Comparison of ENCODE assay signal across 15 cellular contexts in genomic region chr11:2664331-2664730, GRCh38.
"Had no signal": no experiment of that assay in that cellular context is flagged by ENCODE, and none has a peak within 500 bp of the region (broad histone marks: within the 10 kb centered on the region; RNA-seq: fewer than 3 reads in every experiment).

No MANE protein-coding gene starts in this region.

- H3K4me1 Mint-ChIP-seq: central memory CD8-positive, alpha-beta T cell had no signal

- H3K27me3 Mint-ChIP-seq: activated CD8-positive, alpha-beta T cell treated with anti-CD3 and anti-CD28 coated beads for 36 hours; central memory CD8-positive, alpha-beta T cell; dendritic cell treated with granulocyte-macrophage colony-stimulating factor and Interleukin-4, amounts not matched to agents 40 ng/mL and 50 ng/mL, for 4 days had no signal

- H3K4me3 Mint-ChIP-seq: activated CD8-positive, alpha-beta T cell treated with anti-CD3 and anti-CD28 coated beads for 36 hours; activated naive CD4-positive, alpha-beta T cell treated with anti-CD3 and anti-CD28 coated beads for 36 hours; activated T-cell treated with anti-CD3 and anti-CD28 coated beads, Interleukin-2, amount 50 U/mL, for 4 hours; central memory CD8-positive, alpha-beta T cell; dendritic cell treated with granulocyte-macrophage colony-stimulating factor and Interleukin-4, amounts not matched to agents 40 ng/mL and 50 ng/mL, for 4 days; effector memory CD8-positive, alpha-beta T cell had no signal

- H3K27ac ChIP-seq: ascending aorta, foreskin keratinocyte, SK-N-MC, tibial nerve had no signal

- H3K36me3 ChIP-seq: ascending aorta had no signal

- H3K9me3 Mint-ChIP-seq: activated naive CD4-positive, alpha-beta T cell treated with anti-CD3 and anti-CD28 coated beads for 36 hours; central memory CD8-positive, alpha-beta T cell had no signal

- H3K4me1 ChIP-seq: ascending aorta, foreskin keratinocyte, tibial nerve had no signal

- H3K4me3 ChIP-seq: ascending aorta, hepatocyte, SK-N-MC, tibial nerve had no signal

- DNase-seq: activated CD8-positive, alpha-beta T cell treated with anti-CD3 and anti-CD28 coated beads for 36 hours; activated naive CD4-positive, alpha-beta T cell treated with anti-CD3 and anti-CD28 coated beads for 36 hours; activated T-cell treated with anti-CD3 and anti-CD28 coated beads, Interleukin-2, amount 50 U/mL, for 4 hours; effector memory CD8-positive, alpha-beta T cell; foreskin keratinocyte; midbrain; stimulated activated CD8-positive, alpha-beta memory T cell treated with anti-CD3 and anti-CD28 coated beads, Interleukin-4, amount 100 ng/mL, for 48 hours; stimulated activated naive CD4-positive, alpha-beta T cell; substantia nigra had no signal

- H3K27me3 ChIP-seq: ascending aorta, foreskin keratinocyte, hepatocyte, tibial nerve had no signal

- H3K27ac Mint-ChIP-seq: activated CD8-positive, alpha-beta T cell treated with anti-CD3 and anti-CD28 coated beads for 36 hours; activated naive CD4-positive, alpha-beta T cell treated with anti-CD3 and anti-CD28 coated beads for 36 hours; dendritic cell treated with granulocyte-macrophage colony-stimulating factor and Interleukin-4, amounts not matched to agents 40 ng/mL and 50 ng/mL, for 4 days; effector memory CD8-positive, alpha-beta T cell had no signal

- ATAC-seq: activated CD8-positive, alpha-beta T cell treated with anti-CD3 and anti-CD28 coated beads for 36 hours; activated T-cell treated with anti-CD3 and anti-CD28 coated beads, Interleukin-2, amount 50 U/mL, for 4 hours; effector memory CD8-positive, alpha-beta T cell; foreskin keratinocyte had no signal
